In the genomic region with DNA sequence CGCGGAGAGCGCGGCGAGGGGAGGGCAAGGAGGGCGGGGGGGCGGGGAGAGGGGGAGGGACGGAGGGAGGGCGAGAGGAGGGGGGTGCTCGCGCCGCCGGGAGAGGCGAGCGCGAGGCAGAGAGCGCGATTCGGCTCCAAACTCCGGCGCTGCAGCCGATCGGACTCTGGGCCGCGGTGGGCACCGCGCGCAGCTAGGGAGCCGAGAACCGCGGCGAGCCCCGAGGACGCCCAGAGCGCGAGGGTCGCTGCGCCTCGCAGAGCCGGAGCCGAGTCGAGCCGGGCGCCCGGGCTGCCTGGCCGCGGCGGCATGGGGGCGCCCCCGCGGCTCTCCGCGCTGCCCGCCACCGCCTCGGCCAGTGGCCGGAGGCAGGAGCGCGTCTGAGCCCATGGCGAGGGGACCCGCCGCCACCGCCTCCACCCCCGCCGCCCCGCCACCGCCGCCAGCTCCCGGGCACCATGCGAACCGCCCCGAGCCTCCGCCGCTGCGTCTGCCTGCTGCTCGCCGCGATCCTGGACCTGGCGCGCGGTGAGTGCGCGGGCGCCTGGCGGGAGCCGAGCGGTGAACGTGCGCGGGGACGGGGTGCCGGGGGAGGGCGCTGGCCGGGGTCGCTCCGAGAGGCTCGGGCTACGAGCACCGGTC, we compare ENCODE assay signal across 1 cellular context.
TF ChIP-seq lines count a peak whose summit lies in the region.

IGSF21 (plus strand) TSS at position 128 of the 642 bp plus-strand sequence; CDS start at position 459, 331 bp downstream.

TF ChIP-seq in H1, 55 proteins besides CTCF, POLR2A, EP300 and RAD21 (continued from another document):
- TF ChIP-seq, protein P1, sequence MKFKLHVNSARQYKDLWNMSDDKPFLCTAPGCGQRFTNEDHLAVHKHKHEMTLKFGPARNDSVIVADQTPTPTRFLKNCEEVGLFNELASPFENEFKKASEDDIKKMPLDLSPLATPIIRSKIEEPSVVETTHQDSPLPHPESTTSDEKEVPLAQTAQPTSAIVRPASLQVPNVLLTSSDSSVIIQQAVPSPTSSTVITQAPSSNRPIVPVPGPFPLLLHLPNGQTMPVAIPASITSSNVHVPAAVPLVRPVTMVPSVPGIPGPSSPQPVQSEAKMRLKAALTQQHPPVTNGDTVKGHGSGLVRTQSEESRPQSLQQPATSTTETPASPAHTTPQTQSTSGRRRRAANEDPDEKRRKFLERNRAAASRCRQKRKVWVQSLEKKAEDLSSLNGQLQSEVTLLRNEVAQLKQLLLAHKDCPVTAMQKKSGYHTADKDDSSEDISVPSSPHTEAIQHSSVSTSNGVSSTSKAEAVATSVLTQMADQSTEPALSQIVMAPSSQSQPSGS (IDR thresholded peaks at IDR 0.05; ENCODE audit: low read length), result no peak
- no peak for TF ChIP-seq SIN3A (conservative IDR thresholded peaks at IDR 0.05 in 1 of 2, IDR thresholded peaks at IDR 0.05 in 1 of 2; ENCODE audit: low read depth in 1 of 2, low read length in 2 of 2)
- TF ChIP-seq BRCA1 (IDR thresholded peaks at IDR 0.05; ENCODE audit: low read depth, low read length), result no peak
- TF ChIP-seq CBX5 (IDR thresholded peaks at IDR 0.05; ENCODE audit: low read depth, low read length), result no peak
- no peak for TF ChIP-seq GABPA (IDR thresholded peaks at IDR 0.05; ENCODE audit: borderline replicate concordance, insufficient read depth, low read length)
- no peak for TF ChIP-seq RFX5 (IDR thresholded peaks at IDR 0.05; ENCODE audit: borderline replicate concordance, low read depth, low read length)
- TF ChIP-seq TAF1 (IDR thresholded peaks at IDR 0.05; ENCODE audit: low read depth, low read length), result no peak
